Comparison of ENCODE assay signal across 23 cellular contexts in the genomic region with DNA sequence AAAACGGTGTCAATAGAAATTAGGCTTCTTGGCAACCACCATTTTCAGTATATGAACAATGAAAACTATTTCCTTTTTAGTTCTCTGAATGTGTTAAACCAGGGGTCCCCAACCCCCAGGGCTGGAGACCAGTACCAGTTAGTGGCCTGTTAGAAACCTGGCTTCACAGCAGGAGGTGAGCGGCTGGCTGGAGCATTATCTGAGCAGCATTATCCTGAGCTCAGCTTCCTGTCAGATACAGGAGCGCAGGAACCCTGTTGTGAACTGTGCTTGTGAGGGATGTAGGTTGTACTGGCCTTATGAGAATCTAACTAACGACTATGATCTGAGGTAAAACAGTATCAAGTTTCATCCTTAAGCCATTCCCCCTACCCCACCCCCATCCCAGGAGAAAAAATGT.
"Had no signal": no experiment of that assay in that cellular context is flagged by ENCODE, and none has a peak within 500 bp of the region (broad histone marks: within the 10 kb centered on the region; RNA-seq: fewer than 3 reads in every experiment).

No MANE protein-coding gene starts in this region.

- H3K36me3 ChIP-seq: colonic mucosa, esophagus squamous epithelium, gastroesophageal sphincter, heart left ventricle, left lung, right atrium auricular region, spleen, thoracic aorta, vagina had no signal

- DNase-seq: activated B cell treated with CpG ODN at 0.5 μM for 24 hours; activated CD4-positive, alpha-beta memory T cell treated with anti-CD3 and anti-CD28 coated beads, Interleukin-2, amount 10 ng/mL, durations not matched to agents 7 days and 5 days; activated CD4-positive, alpha-beta T cell treated with anti-CD3 and anti-CD28 coated beads, Interleukin-2, amount 10 ng/mL, durations not matched to agents 24 days and 14 days; activated effector memory CD4-positive, alpha-beta T cell treated with anti-CD3 and anti-CD28 coated beads, Interleukin-2, amount 50 U/mL, for 16 hours; activated naive CD4-positive, alpha-beta T cell treated with anti-CD3 and anti-CD28 coated beads, Interleukin-2, amount 10 ng/mL, durations not matched to agents 7 days and 5 days; activated T-cell treated with anti-CD3 and anti-CD28 coated beads for 4 hours; amygdala; colonic mucosa; esophagus squamous epithelium; heart left ventricle; left lung; naive thymus-derived CD8-positive, alpha-beta T cell; psoas muscle; spleen; stimulated activated CD4-positive, alpha-beta T cell treated with anti-CD3 and anti-CD28 coated beads, Interleukin-4, amount 100 ng/mL, for 24 hours; stimulated activated naive CD4-positive, alpha-beta T cell treated with Interleukin-2 at 50 U/mL for 16 hours had no signal

- ATAC-seq: gastroesophageal sphincter; heart left ventricle; left lung; naive thymus-derived CD8-positive, alpha-beta T cell; psoas muscle had no signal

- H3K4me1 Mint-ChIP-seq: activated B cell treated with CpG ODN at 0.5 μM for 24 hours; activated CD4-positive, alpha-beta memory T cell treated with anti-CD3 and anti-CD28 coated beads, Interleukin-2, amount 10 ng/mL, durations not matched to agents 7 days and 5 days; activated CD4-positive, alpha-beta T cell treated with anti-CD3 and anti-CD28 coated beads, Interleukin-2, amount 10 ng/mL, durations not matched to agents 24 days and 14 days; activated naive CD4-positive, alpha-beta T cell treated with anti-CD3 and anti-CD28 coated beads, Interleukin-2, amount 10 ng/mL, durations not matched to agents 7 days and 5 days; naive thymus-derived CD8-positive, alpha-beta T cell had no signal

- FAIRE-seq: bronchial epithelial cell had no signal

- H3K9me3 ChIP-seq: colonic mucosa, esophagus squamous epithelium, gastroesophageal sphincter, psoas muscle, right atrium auricular region, thoracic aorta, vagina had no signal

- H3K27ac ChIP-seq: colonic mucosa, esophagus squamous epithelium, gastroesophageal sphincter, heart left ventricle, left lung, psoas muscle, right atrium auricular region, spleen, thoracic aorta, vagina had no signal

- H3K9me3 Mint-ChIP-seq: activated B cell treated with CpG ODN at 0.5 μM for 24 hours; activated CD4-positive, alpha-beta T cell treated with anti-CD3 and anti-CD28 coated beads, Interleukin-2, amount 10 ng/mL, durations not matched to agents 24 days and 14 days; mesothelial cell of epicardium; type B pancreatic cell had no signal

- H3K36me3 Mint-ChIP-seq: activated naive CD4-positive, alpha-beta T cell treated with anti-CD3 and anti-CD28 coated beads, Interleukin-2, amount 10 ng/mL, durations not matched to agents 7 days and 5 days; mesothelial cell of epicardium; naive thymus-derived CD8-positive, alpha-beta T cell; type B pancreatic cell had no signal

- H3K4me3 Mint-ChIP-seq: activated B cell treated with CpG ODN at 0.5 μM for 24 hours; activated CD4-positive, alpha-beta memory T cell treated with anti-CD3 and anti-CD28 coated beads, Interleukin-2, amount 10 ng/mL, durations not matched to agents 7 days and 5 days; activated CD4-positive, alpha-beta T cell treated with anti-CD3 and anti-CD28 coated beads, Interleukin-2, amount 10 ng/mL, durations not matched to agents 24 days and 14 days; activated naive CD4-positive, alpha-beta T cell treated with anti-CD3 and anti-CD28 coated beads, Interleukin-2, amount 10 ng/mL, durations not matched to agents 7 days and 5 days; mesothelial cell of epicardium; naive thymus-derived CD8-positive, alpha-beta T cell; type B pancreatic cell had no signal

- H3K4me3 ChIP-seq: colonic mucosa, esophagus squamous epithelium, gastroesophageal sphincter, heart left ventricle, left lung, psoas muscle, right atrium auricular region, spleen, thoracic aorta, vagina had no signal

- H3K27ac Mint-ChIP-seq: activated B cell treated with CpG ODN at 0.5 μM for 24 hours; activated CD4-positive, alpha-beta memory T cell treated with anti-CD3 and anti-CD28 coated beads, Interleukin-2, amount 10 ng/mL, durations not matched to agents 7 days and 5 days; activated CD4-positive, alpha-beta T cell treated with anti-CD3 and anti-CD28 coated beads, Interleukin-2, amount 10 ng/mL, durations not matched to agents 24 days and 14 days; activated naive CD4-positive, alpha-beta T cell treated with anti-CD3 and anti-CD28 coated beads, Interleukin-2, amount 10 ng/mL, durations not matched to agents 7 days and 5 days; mesothelial cell of epicardium; naive thymus-derived CD8-positive, alpha-beta T cell; type B pancreatic cell had no signal

- H3K27me3 ChIP-seq: colonic mucosa, esophagus squamous epithelium, gastroesophageal sphincter, heart left ventricle, left lung, right atrium auricular region, spleen, vagina had no signal

- H3K4me1 ChIP-seq: colonic mucosa, esophagus squamous epithelium, gastroesophageal sphincter, heart left ventricle, left lung, psoas muscle, right atrium auricular region, spleen, vagina had no signal

- H3K27me3 Mint-ChIP-seq: activated B cell treated with CpG ODN at 0.5 μM for 24 hours; activated CD4-positive, alpha-beta memory T cell treated with anti-CD3 and anti-CD28 coated beads, Interleukin-2, amount 10 ng/mL, durations not matched to agents 7 days and 5 days; activated CD4-positive, alpha-beta T cell treated with anti-CD3 and anti-CD28 coated beads, Interleukin-2, amount 10 ng/mL, durations not matched to agents 24 days and 14 days; activated naive CD4-positive, alpha-beta T cell treated with anti-CD3 and anti-CD28 coated beads, Interleukin-2, amount 10 ng/mL, durations not matched to agents 7 days and 5 days; naive thymus-derived CD8-positive, alpha-beta T cell had no signal
